Comparison of ENCODE assay signal across 23 cellular contexts in genomic region chr7:27088002-27088931, GRCh38. TPM values are rescaled to one million over a fixed set of nuclear protein-coding genes. Genes with fewer than 3 reads are reported as not detected.
DNase-seq lines count a peak whose midpoint lies in the region; ATAC-seq and TF ChIP-seq lines count a peak whose summit lies in the region.
"Had no signal": no experiment of that assay in that cellular context is flagged by ENCODE, and none has a peak within 500 bp of the region (broad histone marks: within the 10 kb centered on the region; RNA-seq: fewer than 3 reads in every experiment).

No MANE protein-coding gene starts in this region.

- no peak for ATAC-seq in lower lobe of right lung
- no peak for ATAC-seq in HG02623 (IDR thresholded peaks at IDR 0.05; ENCODE audit: unreplicated experiment)
- ATAC-seq in HG03439 (IDR thresholded peaks at IDR 0.05; ENCODE audit: unreplicated experiment) = no peak
- ATAC-seq: heart left ventricle, K562, PC-3 had no signal

- peaks cover 88% of the 10 kb centered on the region for H3K27me3 Mint-ChIP-seq in H9 (ENCODE audit: low read depth)

- H4K8ac ChIP-seq in H9 (replicated peaks; ENCODE audit: insufficient read length, low read depth, low read length) = no peak overlapping the region

- H3K4me2 ChIP-seq in H9 (ENCODE audit: insufficient read depth, insufficient read length, low read length) = peak overlapping the region; percentile 20
- H3K4me2 ChIP-seq: BLaER1, smooth muscle cell had no signal

- H3K9me3 ChIP-seq in H9 (ENCODE audit: control insufficient read depth, low read depth, low read length) = no peaks in the 10 kb centered on the region
- no peaks in the 10 kb centered on the region for H3K9me3 ChIP-seq in ascending aorta
- no peaks in the 10 kb centered on the region for H3K9me3 ChIP-seq in lower lobe of right lung
- no peaks in the 10 kb centered on the region for H3K9me3 ChIP-seq in spleen
- H3K9me3 ChIP-seq: SJSA1 had no signal

- peaks cover 3 to 5% of the 10 kb centered on the region in 2 experiments; a peak in 2 of 5 replicates for H3K9me3 Mint-ChIP-seq in H9
- H3K9me3 Mint-ChIP-seq: activated naive CD4-positive, alpha-beta T cell treated with anti-CD3 and anti-CD28 coated beads for 36 hours had no signal

- H3K79me1 ChIP-seq in H9 (ENCODE audit: insufficient read depth, low read depth, low read length, poor library complexity, severe bottlenecking) = no peaks in the 10 kb centered on the region

- H2BK12ac ChIP-seq in H9 (ENCODE audit: insufficient read length, low read depth, low read length) = no peak overlapping the region

- no peak overlapping the region for H3K27ac Mint-ChIP-seq in H9
- H3K27ac Mint-ChIP-seq: activated naive CD4-positive, alpha-beta T cell treated with anti-CD3 and anti-CD28 coated beads for 36 hours had no signal

- no peak overlapping the region for H2BK20ac ChIP-seq in H9 (ENCODE audit: low read depth, low read length, poor library complexity, severe bottlenecking)

- H3K36me3 ChIP-seq in ascending aorta (no peaks in the 10 kb centered on the region), lower lobe of right lung (no peaks in the 10 kb centered on the region), spleen (no peaks in the 10 kb centered on the region)
- H3K36me3 ChIP-seq: BLaER1, heart left ventricle, SJSA1 had no signal

- no peaks in the 10 kb centered on the region for H4K20me1 ChIP-seq in H9 (ENCODE audit: control insufficient read depth, insufficient read depth, insufficient read length)
- H4K20me1 ChIP-seq: BLaER1 had no signal

- no CpG with 5 or more reads among the region's 68 CpGs for WGBS in H9 (ENCODE audit: extremely low coverage, insufficient read length, low lambda C conversion rate)
- WGBS in spleen, 5 donors = 17 to 36% (median 19%) methylated on average over 36 to 68 of the region's 68 CpGs

- H3K4me3 ChIP-seq in ascending aorta (peak overlapping the region; percentile 34 to 37), lower lobe of right lung (peak overlapping the region; percentile 14), spleen (peak overlapping the region in 3 of 8 donors; percentile 10 to 50 (median 19))
- H3K4me3 ChIP-seq: BLaER1, K562, SJSA1, smooth muscle cell had no signal

- TF ChIP-seq POLR2A in spleen (IDR thresholded peaks at IDR 0.05) = no peak

- H3K27ac ChIP-seq in H9 (ENCODE audit: insufficient read length, low read depth, low read length) (no peak overlapping the region), ascending aorta (no peak overlapping the region), lower lobe of right lung (no peak overlapping the region), spleen (no peak overlapping the region)
- H3K27ac ChIP-seq: BLaER1, dorsolateral prefrontal cortex, heart left ventricle, SJSA1 had no signal

- no peak overlapping the region for H2BK15ac ChIP-seq in H9 (ENCODE audit: low read depth, low read length)

- no peak overlapping the region for H4K91ac ChIP-seq in H9 (ENCODE audit: insufficient read length, low read depth, low read length)

- H3K14ac ChIP-seq in H9 (ENCODE audit: insufficient read depth, low read length) = no peak overlapping the region; the same call in 1 of the 2 replicates

- no peak overlapping the region for H3K4ac ChIP-seq in H9 (ENCODE audit: low read depth, low read length)

- no peaks in the 10 kb centered on the region for H3K79me2 ChIP-seq in H9 (ENCODE audit: insufficient read depth, low read length)

- H3K4me1 ChIP-seq in H9 (ENCODE audit: insufficient read depth, low read length) = peaks cover 5% of the 10 kb centered on the region; the same call in 1 of the 2 replicates
- peaks cover 0 to 2% of the 10 kb centered on the region in 2 donors for H3K4me1 ChIP-seq in ascending aorta
- H3K4me1 ChIP-seq in lower lobe of right lung = no peaks in the 10 kb centered on the region
- peaks cover 0 to 20% (median 6%) of the 10 kb centered on the region in 6 donors for H3K4me1 ChIP-seq in spleen

- no peak overlapping the region for H3K4me3 Mint-ChIP-seq in H9
- H3K4me3 Mint-ChIP-seq: activated naive CD4-positive, alpha-beta T cell treated with anti-CD3 and anti-CD28 coated beads for 36 hours had no signal

- H2BK5ac ChIP-seq in H9 (ENCODE audit: insufficient read length, low read length) = no peak overlapping the region

- no peak overlapping the region for H3K18ac ChIP-seq in H9 (ENCODE audit: insufficient read length, low read depth, low read length)

- H3K56ac ChIP-seq in H9 (ENCODE audit: insufficient read length, low read depth, low read length) = no peak overlapping the region

- no peak overlapping the region for H3K23ac ChIP-seq in H9 (ENCODE audit: insufficient read length, low read depth, low read length)

- H2BK120ac ChIP-seq in H9 (ENCODE audit: low read depth, low read length, poor library complexity, severe bottlenecking) = no peak overlapping the region

- H3K23me2 ChIP-seq in H9 (ENCODE audit: insufficient read length, low read depth, low read length, poor library complexity, severe bottlenecking) = no peaks in the 10 kb centered on the region

- TF ChIP-seq CTCF in H9 (conservative IDR thresholded peaks at IDR 0.05) (no peak), ascending aorta (IDR thresholded peaks at IDR 0.05) (no peak), lower lobe of right lung (IDR thresholded peaks at IDR 0.05) (no peak), spleen (IDR thresholded peaks at IDR 0.05 in 8 of 11, conservative IDR thresholded peaks at IDR 0.05 in 3 of 11) (no peak)

- no peak overlapping the region for H4K5ac ChIP-seq in H9 (ENCODE audit: insufficient read length, low read depth, low read length)

- no peaks in the 10 kb centered on the region; a peak in 1 of 7 replicates for H3K36me3 Mint-ChIP-seq in H9 (ENCODE audit: insufficient read depth in 1 of 3, low read depth in 3 of 3)

- intact Hi-C loops in ascending aorta (cut with DNase I) = no loop called here
- intact Hi-C loops in lower lobe of right lung (cut with DNase I) = no loop called here
- intact Hi-C loops in spleen (cut with DNase I; ENCODE audit: low total_unique reads) = no loop called here

- H2AFZ ChIP-seq in H9 (ENCODE audit: low read length) = no peak overlapping the region

- H3K27me3 ChIP-seq in H9 (ENCODE audit: insufficient read depth, low read length) = peaks cover 52% of the 10 kb centered on the region
- peaks cover 8% of the 10 kb centered on the region for H3K27me3 ChIP-seq in ascending aorta
- peaks cover 54% of the 10 kb centered on the region for H3K27me3 ChIP-seq in lower lobe of right lung (ENCODE audit: low read depth)
- H3K27me3 ChIP-seq in spleen (replicated peaks in 1 of 7) = peaks cover 0 to 82% (median 31%) of the 10 kb centered on the region in 7 donors
- H3K27me3 ChIP-seq: BLaER1, SJSA1 had no signal

- peaks cover 20% of the 10 kb centered on the region in 2 experiments for H3K4me1 Mint-ChIP-seq in H9

- no peak overlapping the region for H2AK5ac ChIP-seq in H9 (ENCODE audit: insufficient read length, low read length)

- no peak overlapping the region for H3T11ph ChIP-seq in H9 (ENCODE audit: low read length)

- H3K9ac ChIP-seq in H9 (ENCODE audit: extremely low read depth, insufficient read length, low read length) = no peak overlapping the region
- H3K9ac ChIP-seq: BLaER1 had no signal

- DNase-seq in H9 (peak; percentile 56), ascending aorta (ENCODE audit: low spot score in 2 of 2) (no peak), lower lobe of right lung (no peak), spleen (peak; percentile 70), NCI-H69 (lab: John Stamatoyannopoulos, UW) (no peak)
- DNase-seq in activated CD8-positive, alpha-beta memory T cell treated with anti-CD3 and anti-CD28 coated beads for 24 hours = no peak
- DNase-seq: activated CD4-positive, alpha-beta T cell treated with anti-CD3 and anti-CD28 coated beads for 1 hour; activated naive CD4-positive, alpha-beta T cell treated with anti-CD3 and anti-CD28 coated beads for 36 hours; dorsolateral prefrontal cortex; heart left ventricle; islet precursor cell; midbrain; NCI-H1092 treated with DMSO at 0.1 percent for 48 hours; NCI-H526; PC-3; T1000; trophoblast cell had no signal

RNA-seq across cellular contexts. Expression of gene HOXA1, which starts 7.5 kb away (rescaled TPM):
- total RNA-seq in H9 (2021) = 0.11 TPM in 1 of 2 replicates, not detected in the other
- total RNA-seq in ascending aorta = not detected
- 0.77 TPM for total RNA-seq in lower lobe of right lung
- total RNA-seq in spleen = 1 to 10 TPM; 1.1 to 4.1 (median 1.7) TPM
- 1 to 10 TPM in 1 of 3 donors, under 1 TPM in 2; 0.33 to 1.3 (median 0.82) TPM for polyA plus RNA-seq in spleen
- polyA plus RNA-seq: smooth muscle cell had no signal

RNA-seq across cellular contexts. Expression of gene HOXA2, which starts 14.2 kb away (rescaled TPM):
- total RNA-seq in H9 (2021) = not detected in 2 replicates
- 36.5 TPM for total RNA-seq in ascending aorta
- 1.5 TPM for total RNA-seq in lower lobe of right lung
- 1 to 10 TPM in 4 of 7 donors, under 1 TPM in 3; 0.70 to 2.8 (median 1.3) TPM for total RNA-seq in spleen
- under 1 TPM; 0.41 to 0.83 (median 0.55) TPM for polyA plus RNA-seq in spleen
- total RNA-seq: activated naive CD4-positive, alpha-beta T cell treated with anti-CD3 and anti-CD28 coated beads for 36 hours; dorsolateral prefrontal cortex; K562; smooth muscle cell had no signal
- polyA plus RNA-seq: smooth muscle cell had no signal

RNA-seq across cellular contexts. Expression of gene HOXA4, which starts 42.3 kb away (rescaled TPM):
- not detected in 2 replicates for total RNA-seq in H9 (2021)
- total RNA-seq in ascending aorta = 2.1 TPM
- total RNA-seq in lower lobe of right lung = 8.5 TPM
- total RNA-seq in spleen = 10 to 100 TPM in 1 of 7 donors, 1 to 10 TPM in 6; 2.7 to 10.8 (median 4.6) TPM
- polyA plus RNA-seq in spleen = 1 to 10 TPM; 2.1 to 5.9 (median 3.6) TPM
- total RNA-seq: K562, smooth muscle cell had no signal
- polyA plus RNA-seq: K562 had no signal

RNA-seq across cellular contexts. Expression of gene HOXA5, which starts 55.2 kb away (rescaled TPM):
- total RNA-seq in H9 (2021) (not detected in 2 replicates), ascending aorta (22.0 TPM), lower lobe of right lung (16.0 TPM), spleen (1 to 10 TPM; 3.0 to 9.3 (median 6.9) TPM)
- 1 to 10 TPM; 1.6 to 2.3 (median 2.2) TPM for polyA plus RNA-seq in spleen
- total RNA-seq: activated naive CD4-positive, alpha-beta T cell treated with anti-CD3 and anti-CD28 coated beads for 36 hours; K562 had no signal

RNA-seq across cellular contexts. Expression of gene HOXA6, which starts 59.3 kb away (rescaled TPM):
- total RNA-seq in H9 (2021) (not detected in 2 replicates), ascending aorta (15.3 TPM), lower lobe of right lung (4.6 TPM), spleen (1 to 10 TPM in 5 of 7 donors, under 1 TPM in 2; 0.38 to 2.0 (median 1.4) TPM)
- polyA plus RNA-seq in spleen = under 1 TPM in 1 of 3 donors, not detected in 2; 0.26 TPM
- total RNA-seq: activated naive CD4-positive, alpha-beta T cell treated with anti-CD3 and anti-CD28 coated beads for 36 hours; dorsolateral prefrontal cortex; heart left ventricle; K562 had no signal
- polyA plus RNA-seq: heart left ventricle, K562 had no signal

Comparison
In these comparisons a context has a peak if more than half of its experiments do, and no peak if none do; other contexts are left out.
1. DNase-seq: peak in H9 (single experiment) and spleen (single experiment); none in ascending aorta (0 of 2), lower lobe of right lung (single experiment), activated CD8-positive, alpha-beta memory T cell treated with anti-CD3 and anti-CD28 coated beads for 24 hours (single experiment) and NCI-H69 (single experiment).